18 cellular contexts compared by ENCODE assay signal in genomic region chr1:167092653-167093052, GRCh38. TPM values are rescaled to one million over a fixed set of nuclear protein-coding genes. Genes with fewer than 3 reads are reported as not detected.
A peak's percentile ranks its signal among the peaks of the same experiment; 100 is the strongest.
DNase-seq lines count a peak whose midpoint lies in the region; ATAC-seq and TF ChIP-seq lines count a peak whose summit lies in the region.
"Had no signal": no experiment of that assay in that cellular context is flagged by ENCODE, and none has a peak within 500 bp of the region (broad histone marks: within the 10 kb centered on the region; RNA-seq: fewer than 3 reads in every experiment).

No MANE protein-coding gene starts in this region.

- in situ Hi-C loops in SK-MEL-5 (cut with HindIII; ENCODE audit: low pct_unique_long_range_greater_than_20kb, low sequenced_read_pairs) (no loop called here), gastrocnemius medialis (cut with MboI; ENCODE audit: low sequenced_read_pairs in 4 of 4) (no loop called here)

- H3K36me3 ChIP-seq in heart right ventricle = peaks cover 0 to 7% (median 0%) of the 10 kb centered on the region in 9 donors
- no peaks in the 10 kb centered on the region for H3K36me3 ChIP-seq in gastrocnemius medialis
- H3K36me3 ChIP-seq: Peyer's patch had no signal

- H3K27me3 ChIP-seq in heart right ventricle (no peaks in the 10 kb centered on the region), gastrocnemius medialis (no peaks in the 10 kb centered on the region)
- H3K27me3 ChIP-seq: Peyer's patch had no signal

- H3K9me3 ChIP-seq in heart right ventricle = no peaks in the 10 kb centered on the region
- H3K9me3 ChIP-seq in gastrocnemius medialis = no peaks in the 10 kb centered on the region
- H3K9me3 ChIP-seq: Peyer's patch had no signal

- DNase-seq in SK-MEL-5 (ENCODE audit: low read depth, low spot score) (peak; percentile 7), heart right ventricle (no peak), myocyte (ENCODE audit: low read depth) (peak; percentile 77), gastrocnemius medialis (no peak), GF-D8 (lab: John Stamatoyannopoulos, UW) (no peak)
- no peak for DNase-seq in T-helper 2 cell treated with Interferon-gamma antibody and Interleukin-4, amounts not matched to agents 5 μg/mL and 100 μg/mL, for 36 hours (ENCODE audit: low spot score)
- DNase-seq: H9, KG1, NCI-H1048, NCI-H146, NCI-H2107, NCI-H2227 treated with DMSO at 0.1 percent for 48 hours, NCI-H524, Peyer's patch, SIG-M5 had no signal

- peak overlapping the region in 4 of 10 donors; percentile 6 to 14 (median 12) for H3K4me3 ChIP-seq in heart right ventricle
- H3K4me3 ChIP-seq in gastrocnemius medialis = no peak overlapping the region
- H3K4me3 ChIP-seq: Peyer's patch had no signal

- H3K27ac Mint-ChIP-seq in T-helper 2 cell treated with Interferon-gamma antibody and Interleukin-4, amounts not matched to agents 5 μg/mL and 100 μg/mL, for 36 hours = no peak overlapping the region
- H3K27ac Mint-ChIP-seq: CD14-positive monocyte, H9 had no signal

- H3K4me1 Mint-ChIP-seq in T-helper 2 cell treated with Interferon-gamma antibody and Interleukin-4, amounts not matched to agents 5 μg/mL and 100 μg/mL, for 36 hours (ENCODE audit: low read depth) = peaks cover 13% of the 10 kb centered on the region

- 43 to 44% methylated on average over 1 of the region's 1 CpG for WGBS in heart right ventricle, 2 donors

- TF ChIP-seq CTCF in heart right ventricle (IDR thresholded peaks at IDR 0.05) (no peak), gastrocnemius medialis (IDR thresholded peaks at IDR 0.05 in 4 of 5, conservative IDR thresholded peaks at IDR 0.05 in 1 of 5) (no peak)

- no peaks in the 10 kb centered on the region for H3K9me3 Mint-ChIP-seq in T-helper 2 cell treated with Interferon-gamma antibody and Interleukin-4, amounts not matched to agents 5 μg/mL and 100 μg/mL, for 36 hours
- H3K9me3 Mint-ChIP-seq: H9 had no signal

- no peak overlapping the region for H3K4me3 Mint-ChIP-seq in T-helper 2 cell treated with Interferon-gamma antibody and Interleukin-4, amounts not matched to agents 5 μg/mL and 100 μg/mL, for 36 hours
- H3K4me3 Mint-ChIP-seq: CD14-positive monocyte, H9 had no signal

- ATAC-seq in heart right ventricle (peak; percentile 50 to 85 (median 78)), gastrocnemius medialis (peak; percentile 71 to 72), GM18867 (IDR thresholded peaks at IDR 0.05; ENCODE audit: unreplicated experiment) (no peak)
- ATAC-seq: HepG2 had no signal

- TF ChIP-seq POLR2A in gastrocnemius medialis (IDR thresholded peaks at IDR 0.05) = no peak

- peaks cover 4% of the 10 kb centered on the region for H3K36me3 Mint-ChIP-seq in T-helper 2 cell treated with Interferon-gamma antibody and Interleukin-4, amounts not matched to agents 5 μg/mL and 100 μg/mL, for 36 hours (ENCODE audit: low read depth)
- H3K36me3 Mint-ChIP-seq: CD14-positive monocyte had no signal

- H3K27me3 Mint-ChIP-seq in T-helper 2 cell treated with Interferon-gamma antibody and Interleukin-4, amounts not matched to agents 5 μg/mL and 100 μg/mL, for 36 hours (ENCODE audit: low read depth) = no peaks in the 10 kb centered on the region

- peaks cover 0 to 25% (median 5%) of the 10 kb centered on the region in 9 donors for H3K4me1 ChIP-seq in heart right ventricle
- H3K4me1 ChIP-seq in gastrocnemius medialis = peaks cover 33 to 55% of the 10 kb centered on the region in 2 donors

- intact Hi-C loops in heart right ventricle (cut with DNase I) = no loop called here
- intact Hi-C loops in gastrocnemius medialis (cut with DNase I; ENCODE audit: low total_unique reads) = loop anchor here (2.0 to 5.0 kb wide), 2 partner anchors 45 to 128 kb away; partner anchors contain the start of gene POU2F1

- H3K27ac ChIP-seq in heart right ventricle (peak overlapping the region in 9 of 10 donors; percentile 80 to 96 (median 93)), gastrocnemius medialis (peak overlapping the region; percentile 91 to 94 (median 92))
- H3K27ac ChIP-seq: Peyer's patch had no signal

RNA-seq across cellular contexts. Expression of gene STYXL2, which starts 1.2 kb away (rescaled TPM):
- 0.03 TPM in 1 of 2 replicates, not detected in the other for total RNA-seq in SK-MEL-5 (2014; rRNA removed; shearing (Covaris generic))
- not detected in 2 replicates for polyA plus RNA-seq in SK-MEL-5 (2015; cell fraction: cytosol; rRNA removed)
- not detected in 2 replicates for polyA plus RNA-seq in SK-MEL-5 (2015; cell fraction: nucleus; rRNA removed)
- total RNA-seq in heart right ventricle = 100 to 1,000 TPM; 102 to 638 (median 243) TPM
- polyA plus RNA-seq in heart right ventricle = 10 to 100 TPM; 32.4 to 53.3 TPM
- 40.1 and 46.6 TPM in 2 replicates for total RNA-seq in myocyte
- 23.4 TPM for polyA plus RNA-seq in myocyte (2012)
- 100 to 1,000 TPM in 1 of 4 donors, 10 to 100 TPM in 3; 63.7 to 159 (median 89.1) TPM for total RNA-seq in gastrocnemius medialis
- total RNA-seq: HepG2, Peyer's patch had no signal
- polyA plus RNA-seq: CD14-positive monocyte, HepG2 had no signal

RNA-seq across cellular contexts. Expression of gene GPA33, which starts 2.5 kb away (rescaled TPM):
- total RNA-seq in SK-MEL-5 (2014; rRNA removed; shearing (Covaris generic)) = not detected in 2 replicates
- polyA plus RNA-seq in SK-MEL-5 (2015; cell fraction: cytosol; rRNA removed) = not detected in 2 replicates
- not detected in 2 replicates for polyA plus RNA-seq in SK-MEL-5 (2015; cell fraction: nucleus; rRNA removed)
- total RNA-seq in heart right ventricle = 1 to 10 TPM in 7 of 10 donors, under 1 TPM in 2, not detected in 1; 0.15 to 5.8 (median 2.1) TPM
- polyA plus RNA-seq in heart right ventricle = under 1 TPM; 0.16 to 0.29 TPM
- not detected in 2 replicates for total RNA-seq in myocyte
- 0.03 TPM for polyA plus RNA-seq in myocyte (2012)
- total RNA-seq in gastrocnemius medialis = 1 to 10 TPM in 1 of 4 donors, not detected in 3; 1.9 TPM
- total RNA-seq: H9, HepG2 had no signal
- polyA plus RNA-seq: HepG2 had no signal

Comparison
In these comparisons a context has a peak if more than half of its experiments do, and no peak if none do; other contexts are left out.
1. DNase-seq: peak in SK-MEL-5 (single experiment) and myocyte (single experiment); none in heart right ventricle (0 of 2), gastrocnemius medialis (0 of 2), T-helper 2 cell treated with Interferon-gamma antibody and Interleukin-4, amounts not matched to agents 5 μg/mL and 100 μg/mL, for 36 hours (single experiment) and GF-D8 (single experiment).
2. RNA of gene STYXL2, which starts 1.2 kb away (total RNA-seq): 102 to 638 TPM in heart right ventricle, 63.7 to 159 TPM in gastrocnemius medialis and 40.1 to 46.6 TPM in myocyte; 0.03 TPM in SK-MEL-5; every median in the first group is over 10 times any median in the second.